ENCODE assay signal across 33 cellular contexts in genomic region chr15:84967380-84967779, GRCh38. TPM values are rescaled to one million over a fixed set of nuclear protein-coding genes. Genes with fewer than 3 reads are reported as not detected.
A peak's percentile ranks its signal among the peaks of the same experiment; 100 is the strongest.
DNase-seq lines count a peak whose midpoint lies in the region; ATAC-seq and TF ChIP-seq lines count a peak whose summit lies in the region.
"Had no signal": no experiment of that assay in that cellular context is flagged by ENCODE, and none has a peak within 500 bp of the region (broad histone marks: within the 10 kb centered on the region; RNA-seq: fewer than 3 reads in every experiment).

No MANE protein-coding gene starts in this region.

- no peaks in the 10 kb centered on the region for H3K27me3 ChIP-seq in HUES64 (ENCODE audit: insufficient read depth, low read length)
- H3K27me3 ChIP-seq in mesenchymal stem cell (ENCODE audit: control insufficient read depth in 1 of 2, insufficient read depth in 1 of 2, low read length in 2 of 2): peaks cover 0 to 8% of the 10 kb centered on the region in 2 experiments
- H3K27me3 ChIP-seq: esophagus muscularis mucosa, pancreas, upper lobe of right lung had no signal

- POLR2A ChIA-PET in WTC11 (lab: Charles Lee): no interaction called here

- peak overlapping the region in 1 of 2 experiments; percentile 59 for H3K14ac ChIP-seq in mesenchymal stem cell (ENCODE audit: low read length in 2 of 2)

- 75% methylated on average over 3 of the region's 3 CpGs for WGBS in HUES64
- 66% methylated on average over 3 of the region's 3 CpGs for WGBS in mesenchymal stem cell

- H4K8ac ChIP-seq in mesenchymal stem cell (ENCODE audit: low read length): peak overlapping the region; percentile 5

- H3K18ac ChIP-seq in mesenchymal stem cell (ENCODE audit: low read depth in 1 of 2, low read length in 2 of 2): no peak overlapping the region

- peaks cover 6% of the 10 kb centered on the region for H3K27me3 Mint-ChIP-seq in WTC11 (ENCODE audit: low read depth)

- H3K9me3 Mint-ChIP-seq in WTC11: peaks cover 39% of the 10 kb centered on the region

- no peak overlapping the region for H2BK5ac ChIP-seq in mesenchymal stem cell (ENCODE audit: low read depth, low read length, poor library complexity, severe bottlenecking)

- H3K4ac ChIP-seq in mesenchymal stem cell (ENCODE audit: low read depth in 1 of 2, low read length in 2 of 2): no peak overlapping the region

- H3K4me3 Mint-ChIP-seq in WTC11: no peak overlapping the region
- H3K4me3 Mint-ChIP-seq: activated CD4-positive, alpha-beta T cell treated with anti-CD3 and anti-CD28 coated beads, Interleukin-2, amount 10 ng/mL, durations not matched to agents 24 days and 14 days; activated CD8-positive, alpha-beta memory T cell treated with anti-CD3 and anti-CD28 coated beads, Interleukin-2, amount 10 ng/mL, durations not matched to agents 7 days and 5 days; activated naive CD8-positive, alpha-beta T cell treated with anti-CD3 and anti-CD28 coated beads, Interleukin-2, amount 50 U/mL, for 24 hours; CD14-positive monocyte; nephron progenitor cell; stimulated activated naive B cell treated with anti-CD40 and anti-IgM and Interleukin-4, amounts not matched to agents 10 μg/mL and 1 μg/mL and 100 μg/mL, for 72 hours had no signal

- no peak overlapping the region for H3K23ac ChIP-seq in mesenchymal stem cell (ENCODE audit: low read length in 2 of 2)

- peak overlapping the region; percentile 11 for H2AFZ ChIP-seq in mesenchymal stem cell (ENCODE audit: low read depth, low read length)

- no peak for TF ChIP-seq CTCF in WTC11 (IDR thresholded peaks at IDR 0.05)

- H4K91ac ChIP-seq in mesenchymal stem cell (ENCODE audit: low read length): no peak overlapping the region

- CTCF ChIA-PET in WTC11 (lab: Charles Lee): no interaction called here

- peak; percentile 36 for DNase-seq in CD1c-positive myeloid dendritic cell (ENCODE audit: extremely low spot score)
- DNase-seq in WTC11 (ENCODE audit: low spot score): no peak
- DNase-seq in mesenchymal stem cell: no peak
- DNase-seq in hepatic stellate cell (ENCODE audit: low spot score): no peak
- no peak for DNase-seq in AG08396 (ENCODE audit: low spot score)
- DNase-seq: activated CD4-positive, alpha-beta T cell treated with anti-CD3 and anti-CD28 coated beads, Interleukin-2, amount 10 ng/mL, durations not matched to agents 24 days and 14 days; activated CD8-positive, alpha-beta memory T cell treated with anti-CD3 and anti-CD28 coated beads, Interleukin-2, amount 10 ng/mL, durations not matched to agents 7 days and 5 days; activated naive CD8-positive, alpha-beta T cell treated with anti-CD3 and anti-CD28 coated beads, Interleukin-2, amount 50 U/mL, for 24 hours; activated T-cell treated with anti-CD3 and anti-CD28 coated beads, Interleukin-2, amount 50 U/mL, for 48 hours; central memory CD4-positive, alpha-beta T cell; dermis blood vessel endothelial cell; foreskin keratinocyte; left cardiac atrium; MM.1S; NCI-H1436; NCI-H2081; NCI-H2227 treated with DMSO at 0.1 percent for 48 hours; NCI-H526 treated with DMSO at 0.1 percent for 48 hours; nephron progenitor cell; NK-92 treated with Interleukin-12 subunit alpha and Interleukin-12 subunit beta, amount 100 ng/mL, for 24 hours; pancreas; Right ventricle myocardium superior; stimulated activated naive B cell treated with anti-CD40 and anti-IgM and Interleukin-4, amounts not matched to agents 10 μg/mL and 1 μg/mL and 100 μg/mL, for 72 hours; T-helper 9 cell; upper lobe of right lung had no signal

- H3K27ac Mint-ChIP-seq in WTC11: no peak overlapping the region
- H3K27ac Mint-ChIP-seq: activated CD4-positive, alpha-beta T cell treated with anti-CD3 and anti-CD28 coated beads, Interleukin-2, amount 10 ng/mL, durations not matched to agents 24 days and 14 days; activated CD8-positive, alpha-beta memory T cell treated with anti-CD3 and anti-CD28 coated beads, Interleukin-2, amount 10 ng/mL, durations not matched to agents 7 days and 5 days; activated naive CD8-positive, alpha-beta T cell treated with anti-CD3 and anti-CD28 coated beads, Interleukin-2, amount 50 U/mL, for 24 hours; nephron progenitor cell; stimulated activated naive B cell treated with anti-CD40 and anti-IgM and Interleukin-4, amounts not matched to agents 10 μg/mL and 1 μg/mL and 100 μg/mL, for 72 hours had no signal

- H3K36me3 ChIP-seq in HUES64 (ENCODE audit: insufficient read depth, low read length) (no peaks in the 10 kb centered on the region), mesenchymal stem cell (ENCODE audit: control insufficient read depth in 1 of 2, insufficient read depth in 2 of 2, low read depth in 1 of 2, low read length in 2 of 2) (no peaks in the 10 kb centered on the region)
- H3K36me3 ChIP-seq: esophagus muscularis mucosa, pancreas, upper lobe of right lung had no signal

- H3K4me1 Mint-ChIP-seq in WTC11: peaks cover 12% of the 10 kb centered on the region
- H3K4me1 Mint-ChIP-seq: activated CD4-positive, alpha-beta T cell treated with anti-CD3 and anti-CD28 coated beads, Interleukin-2, amount 10 ng/mL, durations not matched to agents 24 days and 14 days; activated CD8-positive, alpha-beta memory T cell treated with anti-CD3 and anti-CD28 coated beads, Interleukin-2, amount 10 ng/mL, durations not matched to agents 7 days and 5 days; activated naive CD8-positive, alpha-beta T cell treated with anti-CD3 and anti-CD28 coated beads, Interleukin-2, amount 50 U/mL, for 24 hours; stimulated activated naive B cell treated with anti-CD40 and anti-IgM and Interleukin-4, amounts not matched to agents 10 μg/mL and 1 μg/mL and 100 μg/mL, for 72 hours had no signal

- H2BK15ac ChIP-seq in mesenchymal stem cell (ENCODE audit: low read depth, poor library complexity, severe bottlenecking): no peak overlapping the region

- H3K4me1 ChIP-seq in HUES64 (ENCODE audit: insufficient read depth, low read length) (peaks cover 4% of the 10 kb centered on the region; the same call in 1 of the 2 replicates), mesenchymal stem cell (ENCODE audit: control insufficient read depth, insufficient read depth, low read depth, low read length) (no peaks in the 10 kb centered on the region)
- H3K4me1 ChIP-seq: esophagus muscularis mucosa, foreskin keratinocyte, pancreas, upper lobe of right lung had no signal

- H3K4me2 ChIP-seq in mesenchymal stem cell (ENCODE audit: low read length, poor library complexity, severe bottlenecking): no peak overlapping the region

- peaks cover 11% of the 10 kb centered on the region for H3K36me3 Mint-ChIP-seq in WTC11
- H3K36me3 Mint-ChIP-seq: CD14-positive monocyte had no signal

- H3K9me3 ChIP-seq in HUES64 (ENCODE audit: insufficient read depth, low read depth, low read length) (peaks cover 6% of the 10 kb centered on the region), mesenchymal stem cell (ENCODE audit: control insufficient read depth, low read length) (peaks cover 13% of the 10 kb centered on the region)
- H3K9me3 ChIP-seq: pancreas, upper lobe of right lung had no signal

- H2BK12ac ChIP-seq in mesenchymal stem cell (ENCODE audit: low read length in 2 of 2): no peak overlapping the region

- H2AK5ac ChIP-seq in mesenchymal stem cell (ENCODE audit: low read length, severe bottlenecking): no peak overlapping the region

- no peak; the same call in 1 of the 2 replicates for ATAC-seq in WTC11
- no peak for ATAC-seq in GM18873 (IDR thresholded peaks at IDR 0.05; ENCODE audit: low FRiP score, unreplicated experiment)
- no peak for ATAC-seq in GM19035 (IDR thresholded peaks at IDR 0.05; ENCODE audit: unreplicated experiment)
- ATAC-seq: activated CD8-positive, alpha-beta memory T cell treated with anti-CD3 and anti-CD28 coated beads, Interleukin-2, amount 10 ng/mL, durations not matched to agents 7 days and 5 days; activated naive CD8-positive, alpha-beta T cell treated with anti-CD3 and anti-CD28 coated beads, Interleukin-2, amount 50 U/mL, for 24 hours; foreskin keratinocyte; left cardiac atrium; Panc1; stimulated activated naive B cell treated with anti-CD40 and anti-IgM and Interleukin-4, amounts not matched to agents 10 μg/mL and 1 μg/mL and 100 μg/mL, for 72 hours; upper lobe of right lung had no signal

- H3K27ac ChIP-seq in HUES64 (ENCODE audit: low read depth, low read length) (peak overlapping the region; percentile 37; the same call in 1 of the 2 replicates), mesenchymal stem cell (ENCODE audit: low read length, poor library complexity, severe bottlenecking) (no peak overlapping the region)
- H3K27ac ChIP-seq: esophagus muscularis mucosa, foreskin keratinocyte, pancreas, skin epidermis, upper lobe of right lung had no signal

- no peak overlapping the region for H2BK120ac ChIP-seq in mesenchymal stem cell (ENCODE audit: low read depth, low read length)

- no peak overlapping the region for H3K9ac ChIP-seq in HUES64 (ENCODE audit: low read depth, low read length)
- H3K9ac ChIP-seq in mesenchymal stem cell (ENCODE audit: low read length): no peak overlapping the region

- no peak overlapping the region for H3K4me3 ChIP-seq in HUES64 (ENCODE audit: low read length)
- H3K4me3 ChIP-seq in mesenchymal stem cell (ENCODE audit: insufficient read depth in 1 of 2, low read depth in 1 of 2, low read length in 2 of 2): no peak overlapping the region
- H3K4me3 ChIP-seq: esophagus muscularis mucosa, lung, pancreas, skin epidermis, upper lobe of right lung had no signal

- no peaks in the 10 kb centered on the region for H3K79me1 ChIP-seq in mesenchymal stem cell (replicated peaks; ENCODE audit: low read length, poor library complexity, severe bottlenecking)

TF ChIP-seq in WTC11, 78 proteins besides CTCF, POLR2A, EP300 and RAD21:
- TF ChIP-seq NFYB (CRISPR knock-in tag; conservative IDR thresholded peaks at IDR 0.05; ENCODE audit: low read depth) (no peak), GABPB1 (CRISPR knock-in tag; IDR thresholded peaks at IDR 0.05) (peak; percentile 70)

RNA-seq across cellular contexts. Expression of gene PDE8A, which starts 14.3 kb away (rescaled TPM):
- 3.1 TPM for polyA plus RNA-seq in HUES64 (2013, experiment 1 of 2)
- polyA plus RNA-seq in HUES64 (2013, experiment 2 of 2): 5.3 TPM
- 10.2 to 13.9 TPM (median 12.7 TPM) in 3 replicates for total RNA-seq in WTC11 (2021)
- 35.2 TPM for polyA plus RNA-seq in mesenchymal stem cell (2013, experiment 1 of 2)
- 34.9 TPM for polyA plus RNA-seq in mesenchymal stem cell (2013, experiment 2 of 2)
